ENCODE assay signal across 13 cellular contexts in the genomic region with DNA sequence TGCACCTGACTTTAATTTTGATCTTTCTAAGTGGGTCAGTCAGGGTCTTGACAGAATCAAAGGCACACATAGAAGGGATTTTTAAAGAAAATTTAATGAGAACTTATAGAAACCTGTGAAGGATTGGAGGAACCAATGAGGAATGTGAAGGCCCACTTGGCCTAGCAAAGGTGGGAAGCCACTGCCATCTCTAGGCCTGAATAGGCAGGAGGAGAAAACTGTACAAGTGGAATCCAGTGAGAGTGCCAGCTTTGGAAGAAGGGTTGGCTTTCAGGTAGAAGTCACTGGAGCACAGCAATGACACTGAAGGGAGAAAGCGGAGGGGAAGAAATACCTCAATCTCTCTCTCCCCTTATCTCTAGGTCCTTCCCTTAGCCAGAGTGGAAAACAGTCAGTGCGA.
DNase-seq lines count a peak whose midpoint lies in the region; ATAC-seq and TF ChIP-seq lines count a peak whose summit lies in the region.
"Had no signal": no experiment of that assay in that cellular context is flagged by ENCODE, and none has a peak within 500 bp of the region (broad histone marks: within the 10 kb centered on the region; RNA-seq: fewer than 3 reads in every experiment).

No MANE protein-coding gene starts in this region.

- BruUV-seq in MCF 10A (replicated peaks; lab: Mats Ljungman, UMichigan) (no TSS peak), mammary epithelial cell (replicated peaks; lab: Mats Ljungman, UMichigan) (no TSS peak)

- no peak overlapping the region for H3K4me3 ChIP-seq in mammary epithelial cell (replicated peaks in 1 of 3; ENCODE audit: insufficient read depth in 1 of 3, low read depth in 2 of 3, low read length in 3 of 3)
- no peak overlapping the region for H3K4me3 ChIP-seq in epithelial cell of proximal tubule (ENCODE audit: low read depth, low read length)
- H3K4me3 ChIP-seq in dorsolateral prefrontal cortex = no peak overlapping the region
- H3K4me3 ChIP-seq: pancreas, testis had no signal

- no peak overlapping the region for H3K9ac ChIP-seq in mammary epithelial cell (ENCODE audit: insufficient read depth, low read length)

- no peaks in the 10 kb centered on the region for H3K9me3 ChIP-seq in mammary epithelial cell (replicated peaks; ENCODE audit: insufficient read depth, low read length)
- H3K9me3 ChIP-seq: pancreas, testis had no signal

- H3K27me3 ChIP-seq in mammary epithelial cell (ENCODE audit: insufficient read depth, low read length) (no peaks in the 10 kb centered on the region), dorsolateral prefrontal cortex (no peaks in the 10 kb centered on the region)
- H3K27me3 ChIP-seq: pancreas, testis had no signal

- WGBS in mammary epithelial cell (ENCODE audit: low coverage, missing lambda C conversion rate) = 100% methylated on average over 2 of the region's 2 CpGs

- intact Hi-C loops in MCF 10A (cut with micrococcal nuclease) = no loop called here
- intact Hi-C loops in mammary epithelial cell (cut with micrococcal nuclease) = no loop called here
- intact Hi-C loops in dorsolateral prefrontal cortex (cut with DNase I) = no loop called here

- no peak overlapping the region for H3K27ac Mint-ChIP-seq in MCF 10A (ENCODE audit: low read depth, unreplicated experiment)
- no peak overlapping the region for H3K27ac Mint-ChIP-seq in type B pancreatic cell
- no peak overlapping the region for H3K27ac Mint-ChIP-seq in natural killer cell treated with Interleukin-12 subunit alpha and Interleukin-12 subunit beta and Interleukin-15 and Interleukin-18, amount 100 ng/mL, for 72 hours
- H3K27ac Mint-ChIP-seq: mesothelial cell of epicardium had no signal

- H3K27ac ChIP-seq in mammary epithelial cell (ENCODE audit: insufficient read depth, low read depth, low read length) (no peak overlapping the region), dorsolateral prefrontal cortex (no peak overlapping the region)
- H3K27ac ChIP-seq: pancreas, testis had no signal

- no peaks in the 10 kb centered on the region for H3K4me1 ChIP-seq in mammary epithelial cell (ENCODE audit: insufficient read depth, low read length)
- H3K4me1 ChIP-seq: pancreas, testis had no signal

- POLR2A ChIA-PET in MCF 10A (lab: Yijun Ruan, JAX) = no interaction called here

- no peaks in the 10 kb centered on the region for H3K36me3 ChIP-seq in mammary epithelial cell (ENCODE audit: insufficient read depth, low read length)
- H3K36me3 ChIP-seq: pancreas had no signal

- no peaks in the 10 kb centered on the region for H4K20me1 ChIP-seq in mammary epithelial cell (ENCODE audit: insufficient read depth, low read length)

- TF ChIP-seq CTCF in MCF 10A (IDR thresholded peaks at IDR 0.05; ENCODE audit: unreplicated experiment) = no peak
- peak in 1 of 2 donors; percentile 4 for TF ChIP-seq CTCF in mammary epithelial cell (conservative IDR thresholded peaks at IDR 0.05 in 1 of 2, IDR thresholded peaks at IDR 0.05 in 1 of 2; ENCODE audit: extremely low read depth in 1 of 2, insufficient read depth in 1 of 2, low read depth in 1 of 2, low read length in 2 of 2)
- TF ChIP-seq CTCF in epithelial cell of proximal tubule (conservative IDR thresholded peaks at IDR 0.05; ENCODE audit: low read depth, low read length) = peak; percentile 44
- TF ChIP-seq CTCF in type B pancreatic cell (conservative IDR thresholded peaks at IDR 0.05) = peak; percentile 19
- peak in 7 of 56 donors; percentile 13 to 26 (median 24) for TF ChIP-seq CTCF in dorsolateral prefrontal cortex (IDR thresholded peaks at IDR 0.05 in 54 of 56, conservative IDR thresholded peaks at IDR 0.05 in 2 of 56; ENCODE audit: low read depth in 1 of 56, partially characterized antibody in 56 of 56)

- no peak overlapping the region for H3K4me2 ChIP-seq in mammary epithelial cell (ENCODE audit: insufficient read depth, low read depth, low read length)

- DNase-seq in MCF 10A (ENCODE audit: unreplicated experiment) (peak; percentile 11), mammary epithelial cell (no peak), NCI-H69 (lab: John Stamatoyannopoulos, UW) (peak; percentile 31), epithelial cell of proximal tubule (ENCODE audit: low read depth) (no peak), type B pancreatic cell (ENCODE audit: extremely low spot score, unreplicated experiment) (no peak), dorsolateral prefrontal cortex (no peak), left lobe of liver (ENCODE audit: low spot score) (no peak)
- DNase-seq in natural killer cell treated with Interleukin-12 subunit alpha and Interleukin-12 subunit beta and Interleukin-15 and Interleukin-18, amount 100 ng/mL, for 72 hours (ENCODE audit: low spot score) = no peak
- DNase-seq: activated gamma-delta T cell; effector CD4-positive, alpha-beta T cell; pancreas; testis had no signal

- H3K27me3 Mint-ChIP-seq in MCF 10A (ENCODE audit: insufficient read depth, unreplicated experiment) (no peaks in the 10 kb centered on the region), type B pancreatic cell (no peaks in the 10 kb centered on the region)
- H3K27me3 Mint-ChIP-seq in natural killer cell treated with Interleukin-12 subunit alpha and Interleukin-12 subunit beta and Interleukin-15 and Interleukin-18, amount 100 ng/mL, for 72 hours = peaks cover 2 to 8% of the 10 kb centered on the region in 2 donors

- dilution Hi-C loops in mammary epithelial cell (cut with HindIII; ENCODE audit: low sequenced_read_pairs) = no loop called here

- H3K9me3 Mint-ChIP-seq in MCF 10A (ENCODE audit: unreplicated experiment) = peaks cover under 1% of the 10 kb centered on the region
- peaks cover 2% of the 10 kb centered on the region for H3K9me3 Mint-ChIP-seq in type B pancreatic cell
- no peaks in the 10 kb centered on the region for H3K9me3 Mint-ChIP-seq in natural killer cell treated with Interleukin-12 subunit alpha and Interleukin-12 subunit beta and Interleukin-15 and Interleukin-18, amount 100 ng/mL, for 72 hours

- in situ Hi-C loops in mammary epithelial cell (cut with MboI; ENCODE audit: low sequenced_read_pairs in 2 of 2) = no loop called here

- H3K36me3 Mint-ChIP-seq in MCF 10A (ENCODE audit: insufficient read depth, unreplicated experiment) = no peaks in the 10 kb centered on the region
- H3K36me3 Mint-ChIP-seq in type B pancreatic cell = no peaks in the 10 kb centered on the region
- H3K36me3 Mint-ChIP-seq in natural killer cell treated with Interleukin-12 subunit alpha and Interleukin-12 subunit beta and Interleukin-15 and Interleukin-18, amount 100 ng/mL, for 72 hours = no peaks in the 10 kb centered on the region

- H3K4me1 Mint-ChIP-seq in MCF 10A (ENCODE audit: insufficient read depth, unreplicated experiment) (no peaks in the 10 kb centered on the region), type B pancreatic cell (ENCODE audit: unreplicated experiment) (peaks cover 17% of the 10 kb centered on the region)
- peaks cover 0 to 5% of the 10 kb centered on the region in 2 donors for H3K4me1 Mint-ChIP-seq in natural killer cell treated with Interleukin-12 subunit alpha and Interleukin-12 subunit beta and Interleukin-15 and Interleukin-18, amount 100 ng/mL, for 72 hours (ENCODE audit: low read depth in 2 of 2)

- no peak overlapping the region for H2AFZ ChIP-seq in mammary epithelial cell (ENCODE audit: low read depth, low read length)

- no peak overlapping the region for H3K4me3 Mint-ChIP-seq in MCF 10A (ENCODE audit: unreplicated experiment)
- H3K4me3 Mint-ChIP-seq in type B pancreatic cell = no peak overlapping the region
- no peak overlapping the region for H3K4me3 Mint-ChIP-seq in natural killer cell treated with Interleukin-12 subunit alpha and Interleukin-12 subunit beta and Interleukin-15 and Interleukin-18, amount 100 ng/mL, for 72 hours
- H3K4me3 Mint-ChIP-seq: mesothelial cell of epicardium had no signal

- CTCF ChIA-PET in MCF 10A (lab: Yijun Ruan, JAX) = no interaction called here
- CTCF ChIA-PET in mammary epithelial cell (lab: Charles Lee; ENCODE audit: low non-redundant PET) = no interaction called here

- ATAC-seq in natural killer cell treated with Interleukin-12 subunit alpha and Interleukin-12 subunit beta and Interleukin-15 and Interleukin-18, amount 100 ng/mL, for 72 hours = no peak
- ATAC-seq in left lobe of liver = no peak
- ATAC-seq: pancreas had no signal

- no peaks in the 10 kb centered on the region for H3K79me2 ChIP-seq in mammary epithelial cell (ENCODE audit: insufficient read depth, low read length)

Comparison
In these comparisons a context has a peak if more than half of its experiments do, and no peak if none do; other contexts are left out.
1. DNase-seq: peak in MCF 10A (single experiment) and NCI-H69 (single experiment); none in mammary epithelial cell (single experiment), epithelial cell of proximal tubule (single experiment), type B pancreatic cell (single experiment), natural killer cell treated with Interleukin-12 subunit alpha and Interleukin-12 subunit beta and Interleukin-15 and Interleukin-18, amount 100 ng/mL, for 72 hours (single experiment), dorsolateral prefrontal cortex (0 of 10) and left lobe of liver (single experiment).